ENCODE assay signal across 23 cellular contexts in the genomic region with DNA sequence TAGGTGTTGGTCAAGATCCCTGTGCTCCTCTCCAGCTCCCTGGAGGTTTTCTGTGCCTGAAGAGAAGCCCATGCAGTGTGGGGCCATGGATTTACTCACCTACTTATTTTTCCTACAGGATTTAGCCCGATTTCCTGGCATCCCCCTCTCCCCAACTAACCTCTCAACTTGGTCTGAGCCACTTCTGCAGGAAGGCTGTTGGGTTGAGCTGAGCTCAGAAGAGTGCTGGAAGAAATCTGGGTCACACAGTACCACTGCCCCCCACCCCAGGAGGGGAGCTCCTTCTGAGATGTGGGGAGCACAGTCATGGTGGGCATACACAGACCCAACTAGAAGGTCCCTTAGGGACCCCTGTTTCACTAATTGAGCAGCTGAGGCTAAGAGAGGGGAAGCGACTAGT. TPM values are rescaled to one million over a fixed set of nuclear protein-coding genes. Genes with fewer than 3 reads are reported as not detected.
"Had no signal": no experiment of that assay in that cellular context is flagged by ENCODE, and none has a peak within 500 bp of the region (broad histone marks: within the 10 kb centered on the region; RNA-seq: fewer than 3 reads in every experiment).

No MANE protein-coding gene starts in this region.

- H3K27ac ChIP-seq: dorsolateral prefrontal cortex, esophagus squamous epithelium, hepatocyte, left lung, neutrophil, parathyroid adenoma, tibial artery had no signal

- H3K4me3 ChIP-seq: dorsolateral prefrontal cortex, esophagus squamous epithelium, hepatocyte, left lung, mucosa of descending colon, smooth muscle cell, tibial artery, upper lobe of left lung had no signal

- DNase-seq: effector CD8-positive, alpha-beta T cell; esophagus squamous epithelium; foreskin melanocyte; kidney; left lung; mesenchymal stem cell; mucosa of descending colon; naive B cell; stimulated activated CD4-positive, alpha-beta T cell treated with anti-CD3 and anti-CD28 coated beads, Interleukin-12 subunit alpha, Interleukin-12 subunit beta, amount 100 ng/mL, for 4 hours; stimulated activated CD4-positive, alpha-beta T cell treated with anti-CD3 and anti-CD28 coated beads, Interleukin-1b, Interleukin-23, amount 100 ng/mL, for 48 hours; stimulated activated CD4-positive, alpha-beta T cell treated with anti-CD3 and anti-CD28 coated beads, Interleukin-4, amount 100 ng/mL, for 1 hour; stimulated activated CD8-positive, alpha-beta memory T cell treated with anti-CD3 and anti-CD28 coated beads, Interleukin-4, amount 100 ng/mL, for 48 hours; stimulated activated naive CD4-positive, alpha-beta T cell; stimulated activated naive CD8-positive, alpha-beta T cell treated with anti-CD3 and anti-CD28 coated beads, Interleukin-15, amount 100 ng/mL, for 72 hours; tibial artery; upper lobe of left lung had no signal

- H3K9ac ChIP-seq: parathyroid adenoma had no signal

- H3K4me1 ChIP-seq: tibial artery had no signal

- H3K9me3 ChIP-seq: esophagus squamous epithelium, left lung, mucosa of descending colon, neutrophil, tibial artery, upper lobe of left lung had no signal

- H3K27me3 ChIP-seq: dorsolateral prefrontal cortex, esophagus squamous epithelium, hepatocyte, left lung, neutrophil, tibial artery, upper lobe of left lung had no signal

- H3K36me3 ChIP-seq: esophagus squamous epithelium, left lung, neutrophil, tibial artery, upper lobe of left lung had no signal

- ATAC-seq: left lung; mucosa of descending colon; natural killer cell treated with Interleukin-12 subunit alpha and Interleukin-12 subunit beta and Interleukin-15 and Interleukin-18, amount 100 ng/mL, for 72 hours; sciatic nerve; stimulated activated naive CD8-positive, alpha-beta T cell treated with anti-CD3 and anti-CD28 coated beads, Interleukin-15, amount 100 ng/mL, for 72 hours had no signal

RNA-seq across cellular contexts. Expression of a gene that starts 34.4 kb away (rescaled TPM):
- total RNA-seq: natural killer cell treated with Interleukin-12 subunit alpha and Interleukin-12 subunit beta and Interleukin-15 and Interleukin-18, amount 100 ng/mL, for 72 hours had no signal
